ENCODE assay signal across 16 cellular contexts in the genomic region with DNA sequence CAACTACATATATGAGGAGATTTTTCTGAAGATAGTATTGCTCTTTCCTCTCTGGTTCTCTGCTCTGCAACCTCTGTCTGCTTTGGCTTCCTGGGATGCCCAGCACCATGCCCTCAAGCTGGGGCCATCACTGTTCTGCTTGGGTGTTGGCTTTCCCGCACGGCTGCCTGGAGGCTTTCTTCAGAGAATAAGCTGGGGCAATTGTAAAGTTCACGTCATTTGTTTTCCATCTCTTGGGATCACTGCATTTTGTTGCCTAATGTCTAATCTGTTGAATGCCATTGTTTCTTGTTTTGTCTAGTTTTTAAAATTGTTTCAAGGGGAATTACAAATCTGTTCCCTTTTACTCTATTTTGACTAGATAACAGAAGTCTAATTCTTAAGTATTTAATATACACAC.
"Had no signal": no experiment of that assay in that cellular context is flagged by ENCODE, and none has a peak within 500 bp of the region (broad histone marks: within the 10 kb centered on the region; RNA-seq: fewer than 3 reads in every experiment).

No MANE protein-coding gene starts in this region.

- ATAC-seq: activated naive CD8-positive, alpha-beta T cell treated with anti-CD3 and anti-CD28 coated beads, Interleukin-2, amount 50 U/mL, for 24 hours; activated T-helper 17 cell treated with anti-CD3 and anti-CD28 coated beads, Interleukin-2, amount 50 U/mL, for 72 hours; effector memory CD8-positive, alpha-beta T cell; naive thymus-derived CD8-positive, alpha-beta T cell had no signal

- H3K27ac ChIP-seq: ascending aorta, breast epithelium, neutrophil, SJCRH30, spleen, upper lobe of left lung had no signal

- DNase-seq: activated CD4-positive, CD25-positive, alpha-beta regulatory T cell; activated naive CD4-positive, alpha-beta T cell treated with anti-CD3 and anti-CD28 coated beads for 36 hours; activated naive CD8-positive, alpha-beta T cell treated with anti-CD3 and anti-CD28 coated beads, Interleukin-2, amount 50 U/mL, for 24 hours; activated T-cell treated with anti-CD3 and anti-CD28 coated beads for 4 hours; effector memory CD8-positive, alpha-beta T cell; hypothalamus; kidney glomerular epithelial cell; naive thymus-derived CD8-positive, alpha-beta T cell; SJCRH30; spleen; SW 1271; upper lobe of left lung had no signal

- H3K9me3 ChIP-seq: ascending aorta, breast epithelium, neutrophil, SJCRH30, spleen, upper lobe of left lung had no signal

- H3K27me3 ChIP-seq: ascending aorta, breast epithelium, neutrophil, SJCRH30, spleen, upper lobe of left lung had no signal

- H3K4me1 ChIP-seq: ascending aorta, breast epithelium, SJCRH30, spleen, upper lobe of left lung had no signal

- H3K4me3 ChIP-seq: ascending aorta, breast epithelium, SJCRH30, spleen, upper lobe of left lung had no signal

- H3K36me3 ChIP-seq: ascending aorta, breast epithelium, neutrophil, SJCRH30, spleen, upper lobe of left lung had no signal
